19 cellular contexts compared by ENCODE assay signal in genomic region chr7:55426676-55427075, GRCh38.
DNase-seq lines count a peak whose midpoint lies in the region; FAIRE-seq and TF ChIP-seq lines count a peak whose summit lies in the region.
"Had no signal": no experiment of that assay in that cellular context is flagged by ENCODE, and none has a peak within 500 bp of the region (broad histone marks: within the 10 kb centered on the region; RNA-seq: fewer than 3 reads in every experiment).

No MANE protein-coding gene starts in this region.

- H3K27ac Mint-ChIP-seq in nephron progenitor cell = peak overlapping the region; percentile 80
- H3K27ac Mint-ChIP-seq: CD4-positive, alpha-beta T cell; HFFc6 had no signal

- H3K27me3 ChIP-seq in HUES48 (ENCODE audit: control insufficient read depth, insufficient read depth, low read length) = no peaks in the 10 kb centered on the region
- H3K27me3 ChIP-seq in bronchial epithelial cell (ENCODE audit: control insufficient read depth, insufficient read depth, low read length) = no peaks in the 10 kb centered on the region
- no peaks in the 10 kb centered on the region for H3K27me3 ChIP-seq in brain microvascular endothelial cell (replicated peaks)

- H3K4me3 Mint-ChIP-seq in nephron progenitor cell = no peak overlapping the region
- H3K4me3 Mint-ChIP-seq: CD4-positive, alpha-beta T cell; HFFc6 had no signal

- no peaks in the 10 kb centered on the region for H3K9me3 Mint-ChIP-seq in nephron progenitor cell
- H3K9me3 Mint-ChIP-seq: CD4-positive, alpha-beta T cell; HFFc6 had no signal

- H3K4me3 ChIP-seq in HUES48 (ENCODE audit: low read depth, low read length) = no peak overlapping the region
- H3K4me3 ChIP-seq in bronchial epithelial cell (ENCODE audit: low read depth, low read length) = no peak overlapping the region
- no peak overlapping the region for H3K4me3 ChIP-seq in brain microvascular endothelial cell (ENCODE audit: low read depth, low read length)
- H3K4me3 ChIP-seq: PC-9 had no signal

- peaks cover 19% of the 10 kb centered on the region for H3K36me3 ChIP-seq in HUES48 (ENCODE audit: control insufficient read depth, insufficient read depth, low read length)
- no peaks in the 10 kb centered on the region for H3K36me3 ChIP-seq in bronchial epithelial cell (ENCODE audit: control insufficient read depth, insufficient read depth, low read length)
- H3K36me3 ChIP-seq in brain microvascular endothelial cell (replicated peaks) = peaks cover 8% of the 10 kb centered on the region

- H3K27me3 Mint-ChIP-seq in nephron progenitor cell (ENCODE audit: low read depth, poor library complexity) = no peaks in the 10 kb centered on the region
- H3K27me3 Mint-ChIP-seq: CD4-positive, alpha-beta T cell had no signal

- H3K27ac ChIP-seq in HUES48 (ENCODE audit: low read depth, low read length) (peak overlapping the region; percentile 21), brain microvascular endothelial cell (no peak overlapping the region)
- H3K27ac ChIP-seq: PC-9 had no signal

- DNase-seq in ELF-1 (ENCODE audit: low read depth, low spot score) = peak; percentile 52
- DNase-seq in bronchial epithelial cell (ENCODE audit: low read depth) = peak; percentile 6
- DNase-seq in nephron progenitor cell = no peak
- no peak for DNase-seq in T-helper 2 cell
- DNase-seq in brain microvascular endothelial cell = no peak
- no peak for DNase-seq in H4 (ENCODE audit: low spot score)
- DNase-seq: ACHN; AML-193; Calu3; CD4-positive, alpha-beta T cell; HFFc6; Kasumi-1; MM.1S; NCI-H1092 treated with DMSO at 0.1 percent for 48 hours; NCI-H2081 treated with DMSO at 0.1 percent for 48 hours; NCI-H510A treated with DMSO at 0.1 percent for 48 hours; NCI-H82; PC-9 had no signal

- peaks cover 16% of the 10 kb centered on the region for H3K4me1 ChIP-seq in HUES48 (ENCODE audit: control insufficient read depth, insufficient read depth, low read length)

- peaks cover 17% of the 10 kb centered on the region for H3K36me3 Mint-ChIP-seq in nephron progenitor cell (ENCODE audit: low read depth)

- in situ Hi-C loops in brain microvascular endothelial cell (cut with HindIII; ENCODE audit: low pct_ligation_motif_present, low sequenced_read_pairs) = no loop called here

- H3K9ac ChIP-seq in HUES48 (ENCODE audit: low read depth, low read length) = no peak overlapping the region

- FAIRE-seq in bronchial epithelial cell (lab: Jason Lieb, UNC) = no peak

- peaks cover 59% of the 10 kb centered on the region for H3K4me1 Mint-ChIP-seq in nephron progenitor cell

- TF ChIP-seq CTCF in bronchial epithelial cell (IDR thresholded peaks at IDR 0.05; ENCODE audit: insufficient read depth, low read length, severe bottlenecking) (no peak), nephron progenitor cell (IDR thresholded peaks at IDR 0.05) (no peak), brain microvascular endothelial cell (IDR thresholded peaks at IDR 0.05; ENCODE audit: low read depth, low read length, missing control alignments) (no peak)

- H3K9me3 ChIP-seq in HUES48 (ENCODE audit: control insufficient read depth, insufficient read depth, low read length) = no peaks in the 10 kb centered on the region

Comparison
In these comparisons a context has a peak if more than half of its experiments do, and no peak if none do; other contexts are left out.
1. DNase-seq: peak in ELF-1 (single experiment) and bronchial epithelial cell (single experiment); none in nephron progenitor cell (single experiment), T-helper 2 cell (0 of 5), brain microvascular endothelial cell (single experiment) and H4 (single experiment).